In the genomic region with DNA sequence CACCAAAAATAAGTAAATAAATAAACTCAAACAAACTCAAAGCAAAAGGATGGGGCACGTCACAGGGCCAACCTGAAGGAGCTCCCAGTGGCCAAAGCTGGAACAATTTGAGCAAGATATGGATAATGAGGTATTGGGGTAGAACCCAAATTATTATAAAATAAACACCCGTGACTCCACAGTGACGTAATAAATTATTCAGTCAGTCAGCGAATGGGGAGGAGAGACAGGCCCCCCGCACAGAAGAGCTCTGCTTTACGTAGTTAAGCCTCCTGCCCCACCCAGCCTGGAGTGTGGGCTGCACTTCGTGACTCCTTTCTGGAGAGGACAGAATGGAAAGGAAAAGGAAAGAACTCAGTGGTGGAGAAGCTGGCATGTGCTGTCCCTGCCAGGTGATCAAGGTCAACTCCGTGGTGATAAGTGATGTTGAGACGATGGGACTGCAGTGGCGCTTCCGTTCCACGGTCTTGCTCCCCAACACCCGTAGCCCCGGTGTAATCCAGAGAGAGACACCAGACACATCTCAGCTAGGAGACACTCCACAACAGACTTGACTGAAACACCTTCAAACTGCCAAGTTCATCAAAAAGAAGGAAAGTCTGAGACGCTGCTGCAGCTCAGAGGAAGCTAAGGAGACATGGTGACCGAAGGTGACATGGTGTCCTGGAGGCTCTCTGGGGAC, we compare ENCODE assay signal across 20 cellular contexts.
DNase-seq lines count a peak whose midpoint lies in the region; ATAC-seq and TF ChIP-seq lines count a peak whose summit lies in the region.
"Had no signal": no experiment of that assay in that cellular context is flagged by ENCODE, and none has a peak within 500 bp of the region (broad histone marks: within the 10 kb centered on the region; RNA-seq: fewer than 3 reads in every experiment).

No MANE protein-coding gene starts in this region.

- POLR2A ChIA-PET in MCF 10A (lab: Yijun Ruan, JAX) = interaction anchor here (0.6 to 1.0 kb wide), 2 partner anchors 8 to 55 kb away, joined by 4 to 6 read pairs; no protein-coding TSS in a partner anchor

- H3K4me2 ChIP-seq in osteoblast (ENCODE audit: insufficient read depth, low read length) = no peak overlapping the region
- no peak overlapping the region for H3K4me2 ChIP-seq in trophoblast cell (ENCODE audit: low read length)

- H3K9ac ChIP-seq in trophoblast cell (ENCODE audit: low read length) = no peak overlapping the region

- no peaks in the 10 kb centered on the region for H3K27me3 ChIP-seq in osteoblast (ENCODE audit: insufficient read depth, low read length)
- no peaks in the 10 kb centered on the region for H3K27me3 ChIP-seq in trophoblast cell (ENCODE audit: insufficient read depth, low read length)

- H2AFZ ChIP-seq in osteoblast (ENCODE audit: low read length) = no peak overlapping the region
- H2AFZ ChIP-seq in trophoblast cell (ENCODE audit: insufficient read depth, low read length, poor library complexity) = no peak overlapping the region

- H3K4me3 ChIP-seq in osteoblast (ENCODE audit: insufficient read depth, low read length) = no peak overlapping the region
- H3K4me3 ChIP-seq in trophoblast cell (ENCODE audit: low read depth, low read length) = no peak overlapping the region
- H3K4me3 ChIP-seq: prostate gland had no signal

- no peaks in the 10 kb centered on the region for H4K20me1 ChIP-seq in osteoblast (ENCODE audit: insufficient read depth, low read length)

- no peak for ATAC-seq in left ventricle myocardium superior
- ATAC-seq in stimulated activated naive CD8-positive, alpha-beta T cell treated with anti-CD3 and anti-CD28 coated beads, Interleukin-15, Interleukin-2, amounts not matched to agents 100 U/mL and 50 U/mL, for 24 hours = no peak
- ATAC-seq: CD8-positive, alpha-beta T cell; stimulated activated effector memory CD8-positive, alpha-beta T cell treated with anti-CD3 and anti-CD28 coated beads, Interleukin-12 subunit alpha, Interleukin-12 subunit beta, amount 100 ng/mL, for 72 hours; WTC11 had no signal

- no peak overlapping the region for H2BK5ac ChIP-seq in trophoblast cell (ENCODE audit: low read depth, low read length, poor library complexity)

- H2BK12ac ChIP-seq in trophoblast cell (ENCODE audit: low read length) = no peak overlapping the region

- peaks cover 14% of the 10 kb centered on the region for H3K79me1 ChIP-seq in trophoblast cell (ENCODE audit: low read length)

- no peak overlapping the region for H2BK120ac ChIP-seq in trophoblast cell (ENCODE audit: insufficient read depth, low read length, poor library complexity)

- H2AK5ac ChIP-seq in trophoblast cell (ENCODE audit: low read length) = no peak overlapping the region

- peak; percentile 13 for TF ChIP-seq CTCF in osteoblast (IDR thresholded peaks at IDR 0.05; ENCODE audit: extremely low read depth, low read depth, low read length)
- no peak for TF ChIP-seq CTCF in MCF 10A (IDR thresholded peaks at IDR 0.05; ENCODE audit: unreplicated experiment)

- H3K36me3 ChIP-seq in osteoblast (ENCODE audit: insufficient read depth, low read length) (no peaks in the 10 kb centered on the region), trophoblast cell (ENCODE audit: control insufficient read depth in 1 of 2, insufficient read depth in 2 of 2, low read length in 2 of 2) (no peaks in the 10 kb centered on the region)
- H3K36me3 ChIP-seq: prostate gland had no signal

- peaks cover 3% of the 10 kb centered on the region for H3K4me1 ChIP-seq in osteoblast (ENCODE audit: insufficient read depth, low read length)
- H3K4me1 ChIP-seq in trophoblast cell (ENCODE audit: control insufficient read depth in 1 of 2, insufficient read depth in 2 of 2, low read length in 2 of 2) = peaks cover 9 to 20% of the 10 kb centered on the region in 2 experiments
- H3K4me1 ChIP-seq: prostate gland had no signal

- H3K9me3 ChIP-seq in osteoblast (ENCODE audit: low read depth, low read length) = no peaks in the 10 kb centered on the region
- no peaks in the 10 kb centered on the region for H3K9me3 ChIP-seq in trophoblast cell (ENCODE audit: insufficient read depth, low read depth, low read length)
- H3K9me3 ChIP-seq: prostate gland had no signal

- intact Hi-C loops in cardiac septum (cut with DNase I) (no loop called here), left ventricle myocardium superior (cut with micrococcal nuclease) (no loop called here), MCF 10A (cut with micrococcal nuclease) (no loop called here)

- no peak overlapping the region for H3K18ac ChIP-seq in trophoblast cell (ENCODE audit: low read length)

- WGBS in trophoblast cell (ENCODE audit: extremely low coverage, insufficient coverage, insufficient read length) = no CpG with 5 or more reads among the region's 16 CpGs

- H3K27ac ChIP-seq in osteoblast (ENCODE audit: low read depth, low read length) (no peak overlapping the region), trophoblast cell (ENCODE audit: low read depth, low read length) (no peak overlapping the region)
- H3K27ac ChIP-seq: prostate gland had no signal

- no peak overlapping the region for H3K4me3 Mint-ChIP-seq in MCF 10A (ENCODE audit: unreplicated experiment)
- H3K4me3 Mint-ChIP-seq: activated CD4-positive, alpha-beta T cell treated with anti-CD3 and anti-CD28 coated beads, Interleukin-2, amount 10 ng/mL, durations not matched to agents 24 days and 14 days; CD8-positive, alpha-beta T cell; central memory CD8-positive, alpha-beta T cell; immature natural killer cell; stimulated activated effector memory CD8-positive, alpha-beta T cell treated with anti-CD3 and anti-CD28 coated beads, Interleukin-12 subunit alpha, Interleukin-12 subunit beta, amount 100 ng/mL, for 72 hours; WTC11 had no signal

- peaks cover 61% of the 10 kb centered on the region for H3K27me3 Mint-ChIP-seq in MCF 10A (ENCODE audit: insufficient read depth, unreplicated experiment)

- no peak overlapping the region for H4K12ac ChIP-seq in trophoblast cell (ENCODE audit: low read depth, low read length)

- no TSS peak for BruUV-seq in MCF 10A (replicated peaks; lab: Mats Ljungman, UMichigan)

- H3K27ac Mint-ChIP-seq in MCF 10A (ENCODE audit: low read depth, unreplicated experiment) = no peak overlapping the region
- H3K27ac Mint-ChIP-seq: activated CD4-positive, alpha-beta T cell treated with anti-CD3 and anti-CD28 coated beads, Interleukin-2, amount 10 ng/mL, durations not matched to agents 24 days and 14 days; CD8-positive, alpha-beta T cell; immature natural killer cell; stimulated activated effector memory CD8-positive, alpha-beta T cell treated with anti-CD3 and anti-CD28 coated beads, Interleukin-12 subunit alpha, Interleukin-12 subunit beta, amount 100 ng/mL, for 72 hours; WTC11 had no signal

- H3K4me1 Mint-ChIP-seq in MCF 10A (ENCODE audit: insufficient read depth, unreplicated experiment) = no peaks in the 10 kb centered on the region
- H3K4me1 Mint-ChIP-seq: central memory CD8-positive, alpha-beta T cell had no signal

- no peak overlapping the region for H4K91ac ChIP-seq in trophoblast cell (ENCODE audit: low read depth, low read length)

- no peak overlapping the region for H3K4ac ChIP-seq in trophoblast cell (ENCODE audit: low read depth, low read length)

- peaks cover 6% of the 10 kb centered on the region for H3K36me3 Mint-ChIP-seq in MCF 10A (ENCODE audit: insufficient read depth, unreplicated experiment)
- H3K36me3 Mint-ChIP-seq: CD8-positive, alpha-beta T cell; immature natural killer cell; stimulated activated effector memory CD8-positive, alpha-beta T cell treated with anti-CD3 and anti-CD28 coated beads, Interleukin-12 subunit alpha, Interleukin-12 subunit beta, amount 100 ng/mL, for 72 hours had no signal

- H3K79me2 ChIP-seq in osteoblast (ENCODE audit: insufficient read depth, low read length) (no peaks in the 10 kb centered on the region), trophoblast cell (ENCODE audit: control insufficient read depth, insufficient read depth, low read length, poor library complexity) (no peaks in the 10 kb centered on the region)

- no peaks in the 10 kb centered on the region for H3K9me3 Mint-ChIP-seq in MCF 10A (ENCODE audit: unreplicated experiment)
- H3K9me3 Mint-ChIP-seq: activated CD4-positive, alpha-beta T cell treated with anti-CD3 and anti-CD28 coated beads, Interleukin-2, amount 10 ng/mL, durations not matched to agents 24 days and 14 days; central memory CD8-positive, alpha-beta T cell; immature natural killer cell; stimulated activated effector memory CD8-positive, alpha-beta T cell treated with anti-CD3 and anti-CD28 coated beads, Interleukin-12 subunit alpha, Interleukin-12 subunit beta, amount 100 ng/mL, for 72 hours had no signal

- CTCF ChIA-PET in MCF 10A (lab: Yijun Ruan, JAX) = no interaction called here

- peak; percentile 29 for DNase-seq in cardiac septum (ENCODE audit: low spot score)
- no peak for DNase-seq in left ventricle myocardium superior
- DNase-seq in ecto neural progenitor cell (ENCODE audit: low spot score) = peak; percentile 22
- peak; percentile 58 for DNase-seq in osteoblast (ENCODE audit: insufficient read length, low spot score, missing footprints)
- no peak for DNase-seq in MCF 10A (ENCODE audit: unreplicated experiment)
- DNase-seq in stimulated activated naive CD8-positive, alpha-beta T cell treated with anti-CD3 and anti-CD28 coated beads, Interleukin-15, Interleukin-2, amounts not matched to agents 100 U/mL and 50 U/mL, for 24 hours = no peak
- DNase-seq in trophoblast cell = no peak
- DNase-seq: activated CD4-positive, alpha-beta T cell treated with anti-CD3 and anti-CD28 coated beads, Interleukin-2, amount 10 ng/mL, durations not matched to agents 24 days and 14 days; activated gamma-delta T cell treated with Interleukin-2 at 50 U/mL for 16 hours; CD8-positive, alpha-beta T cell; immature natural killer cell; mesendoderm; NCI-H1105; NCI-H187 treated with DMSO at 0.1 percent for 48 hours; NCI-H2171; RPMI8226 had no signal

- no peak overlapping the region for H3K23ac ChIP-seq in trophoblast cell (ENCODE audit: low read length)

- H4K8ac ChIP-seq in trophoblast cell (ENCODE audit: low read depth, low read length) = no peak overlapping the region

- H3K14ac ChIP-seq in trophoblast cell (ENCODE audit: low read length) = no peak overlapping the region

Comparison
In these comparisons a context has a peak if more than half of its experiments do, and no peak if none do; other contexts are left out.
1. DNase-seq: peak in cardiac septum (single experiment), ecto neural progenitor cell (single experiment) and osteoblast (single experiment); none in left ventricle myocardium superior (single experiment), MCF 10A (single experiment), stimulated activated naive CD8-positive, alpha-beta T cell treated with anti-CD3 and anti-CD28 coated beads, Interleukin-15, Interleukin-2, amounts not matched to agents 100 U/mL and 50 U/mL, for 24 hours (single experiment) and trophoblast cell (0 of 2).